Comparison of ENCODE assay signal across 1 cellular context in the genomic region with DNA sequence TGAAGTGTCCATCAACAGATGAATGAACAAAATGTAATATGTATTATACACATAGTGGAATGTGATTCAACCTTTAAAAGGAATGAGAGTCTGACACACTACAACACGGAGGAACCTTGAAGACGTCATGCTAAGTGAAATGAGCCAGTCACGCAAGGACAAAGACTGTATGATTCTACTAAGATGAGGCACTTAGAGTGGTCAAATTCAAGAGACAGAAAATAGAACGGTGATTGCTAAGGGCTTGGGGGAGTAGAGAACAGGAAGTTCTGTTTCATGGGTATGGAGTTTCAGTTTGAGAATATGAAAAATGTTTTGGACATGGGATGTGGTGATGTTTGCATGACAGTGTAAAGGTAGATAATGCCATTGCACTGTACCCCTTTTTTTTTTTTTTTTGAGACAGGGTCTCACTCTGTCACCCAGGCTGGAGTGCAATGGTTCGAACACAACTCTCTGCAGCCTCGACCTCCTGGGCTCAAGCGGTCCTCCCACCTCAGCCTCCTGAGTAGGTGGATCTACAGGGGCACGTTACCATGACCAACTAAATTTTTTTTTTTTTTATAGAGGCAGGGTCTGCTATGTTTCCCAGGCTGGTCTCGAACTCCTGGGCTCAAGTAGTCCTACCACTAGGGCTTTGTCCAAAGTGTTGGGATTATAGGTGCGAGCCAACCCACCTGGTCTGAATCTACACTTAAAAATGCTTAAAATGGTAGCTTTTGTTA.
TF ChIP-seq lines count a peak whose summit lies in the region.

No MANE protein-coding gene starts in this region.

TF ChIP-seq in GM23338, 12 proteins besides CTCF, POLR2A, EP300 and RAD21 (continued from another document):
- TF ChIP-seq EZH2phosphoT487 (IDR thresholded peaks at IDR 0.05; ENCODE audit: unreplicated experiment) (no peak), ZNF331 (CRISPR knock-in tag; IDR thresholded peaks at IDR 0.05; ENCODE audit: low read depth) (no peak), CREB1 (CRISPR knock-in tag; IDR thresholded peaks at IDR 0.05; ENCODE audit: low read depth) (no peak), POLR2AphosphoS5 (IDR thresholded peaks at IDR 0.05; ENCODE audit: low read depth) (no peak), EZH2 (IDR thresholded peaks at IDR 0.05; ENCODE audit: low read depth, unreplicated experiment) (no peak), JUNB (IDR thresholded peaks at IDR 0.05; ENCODE audit: unreplicated experiment) (no peak), STAT1 (IDR thresholded peaks at IDR 0.05; ENCODE audit: unreplicated experiment) (no peak)
- TF ChIP-seq, protein P1, sequence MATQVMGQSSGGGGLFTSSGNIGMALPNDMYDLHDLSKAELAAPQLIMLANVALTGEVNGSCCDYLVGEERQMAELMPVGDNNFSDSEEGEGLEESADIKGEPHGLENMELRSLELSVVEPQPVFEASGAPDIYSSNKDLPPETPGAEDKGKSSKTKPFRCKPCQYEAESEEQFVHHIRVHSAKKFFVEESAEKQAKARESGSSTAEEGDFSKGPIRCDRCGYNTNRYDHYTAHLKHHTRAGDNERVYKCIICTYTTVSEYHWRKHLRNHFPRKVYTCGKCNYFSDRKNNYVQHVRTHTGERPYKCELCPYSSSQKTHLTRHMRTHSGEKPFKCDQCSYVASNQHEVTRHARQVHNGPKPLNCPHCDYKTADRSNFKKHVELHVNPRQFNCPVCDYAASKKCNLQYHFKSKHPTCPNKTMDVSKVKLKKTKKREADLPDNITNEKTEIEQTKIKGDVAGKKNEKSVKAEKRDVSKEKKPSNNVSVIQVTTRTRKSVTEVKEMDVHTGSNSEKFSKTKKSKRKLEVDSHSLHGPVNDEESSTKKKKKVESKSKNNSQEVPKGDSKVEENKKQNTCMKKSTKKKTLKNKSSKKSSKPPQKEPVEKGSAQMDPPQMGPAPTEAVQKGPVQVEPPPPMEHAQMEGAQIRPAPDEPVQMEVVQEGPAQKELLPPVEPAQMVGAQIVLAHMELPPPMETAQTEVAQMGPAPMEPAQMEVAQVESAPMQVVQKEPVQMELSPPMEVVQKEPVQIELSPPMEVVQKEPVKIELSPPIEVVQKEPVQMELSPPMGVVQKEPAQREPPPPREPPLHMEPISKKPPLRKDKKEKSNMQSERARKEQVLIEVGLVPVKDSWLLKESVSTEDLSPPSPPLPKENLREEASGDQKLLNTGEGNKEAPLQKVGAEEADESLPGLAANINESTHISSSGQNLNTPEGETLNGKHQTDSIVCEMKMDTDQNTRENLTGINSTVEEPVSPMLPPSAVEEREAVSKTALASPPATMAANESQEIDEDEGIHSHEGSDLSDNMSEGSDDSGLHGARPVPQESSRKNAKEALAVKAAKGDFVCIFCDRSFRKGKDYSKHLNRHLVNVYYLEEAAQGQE (IDR thresholded peaks at IDR 0.05; ENCODE audit: unreplicated experiment): no peak
- TF ChIP-seq, protein P2, sequence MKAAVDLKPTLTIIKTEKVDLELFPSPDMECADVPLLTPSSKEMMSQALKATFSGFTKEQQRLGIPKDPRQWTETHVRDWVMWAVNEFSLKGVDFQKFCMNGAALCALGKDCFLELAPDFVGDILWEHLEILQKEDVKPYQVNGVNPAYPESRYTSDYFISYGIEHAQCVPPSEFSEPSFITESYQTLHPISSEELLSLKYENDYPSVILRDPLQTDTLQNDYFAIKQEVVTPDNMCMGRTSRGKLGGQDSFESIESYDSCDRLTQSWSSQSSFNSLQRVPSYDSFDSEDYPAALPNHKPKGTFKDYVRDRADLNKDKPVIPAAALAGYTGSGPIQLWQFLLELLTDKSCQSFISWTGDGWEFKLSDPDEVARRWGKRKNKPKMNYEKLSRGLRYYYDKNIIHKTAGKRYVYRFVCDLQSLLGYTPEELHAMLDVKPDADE (IDR thresholded peaks at IDR 0.05): no peak
TF ChIP-seq in GM23338: peak in this region for 0.
